Comparison of ENCODE assay signal across 23 cellular contexts in the genomic region with DNA sequence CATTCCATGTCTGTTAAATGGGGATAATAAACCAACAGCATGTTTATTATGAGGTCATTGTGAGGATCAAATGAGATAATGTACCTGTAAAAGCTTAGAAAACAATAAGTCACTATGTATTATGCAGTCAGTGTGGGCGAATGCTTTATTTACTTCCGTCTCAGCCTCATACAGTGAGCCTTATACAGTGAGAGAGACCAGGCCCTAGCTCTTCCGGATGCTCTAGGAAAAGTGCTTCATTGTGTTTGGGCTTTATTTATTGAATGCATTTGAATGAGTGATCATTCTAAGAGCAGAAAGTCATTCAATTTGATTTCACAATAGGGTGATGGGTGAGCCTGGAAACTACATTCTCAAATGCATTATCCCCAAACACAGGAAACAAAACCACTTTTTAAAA.
A peak's percentile ranks its signal among the peaks of the same experiment; 100 is the strongest.
DNase-seq lines count a peak whose midpoint lies in the region.
"Had no signal": no experiment of that assay in that cellular context is flagged by ENCODE, and none has a peak within 500 bp of the region (broad histone marks: within the 10 kb centered on the region; RNA-seq: fewer than 3 reads in every experiment).

No MANE protein-coding gene starts in this region.

- DNase-seq in NCI-H187 treated with DMSO at 0.1 percent for 48 hours (lab: John Stamatoyannopoulos, UW) (peak; percentile 14), NCI-H187 (lab: John Stamatoyannopoulos, UW) (no peak), NCI-H1048 (lab: John Stamatoyannopoulos, UW) (peak; percentile 11), NCI-H345 treated with DMSO at 0.1 percent for 48 hours (lab: John Stamatoyannopoulos, UW; ENCODE audit: unreplicated experiment) (peak; percentile 58), foreskin melanocyte (peak; percentile 48), nucleus accumbens (lab: John Stamatoyannopoulos, UW) (no peak), NAMALWA (ENCODE audit: low spot score) (no peak)
- DNase-seq: 8988T; AML-193; C1 segment of cervical spinal cord; Calu3; CD8-positive, alpha-beta T cell; DMS53; GDM1; H7; KBM-7; MM.1S; NCI-H1092 treated with DMSO at 0.1 percent for 48 hours; NCI-H1694 treated with DMSO at 0.1 percent for 48 hours; NCI-H510A; NCI-H82; T-helper 1 cell; T-helper 9 cell had no signal

Comparison
In these comparisons a context has a peak if more than half of its experiments do, and no peak if none do; other contexts are left out.
1. DNase-seq: peak in NCI-H187 treated with DMSO at 0.1 percent for 48 hours (single experiment), NCI-H1048 (single experiment), NCI-H345 treated with DMSO at 0.1 percent for 48 hours (single experiment) and foreskin melanocyte (single experiment); none in NCI-H187 (0 of 2), nucleus accumbens (0 of 56) and NAMALWA (single experiment).